ENCODE assay signal across 17 cellular contexts in genomic region chr2:15638720-15639119, GRCh38. TPM values are rescaled to one million over a fixed set of nuclear protein-coding genes. Genes with fewer than 3 reads are reported as not detected.
A peak's percentile ranks its signal among the peaks of the same experiment; 100 is the strongest.
DNase-seq lines count a peak whose midpoint lies in the region; ATAC-seq and TF ChIP-seq lines count a peak whose summit lies in the region.
"Had no signal": no experiment of that assay in that cellular context is flagged by ENCODE, and none has a peak within 500 bp of the region (broad histone marks: within the 10 kb centered on the region; RNA-seq: fewer than 3 reads in every experiment).

No MANE protein-coding gene starts in this region.

- H3K4me1 Mint-ChIP-seq in nephron progenitor cell = peaks cover 68% of the 10 kb centered on the region

- peaks cover 30% of the 10 kb centered on the region for H3K9me3 Mint-ChIP-seq in nephron progenitor cell

- H3K4me3 Mint-ChIP-seq in nephron progenitor cell = no peak overlapping the region
- H3K4me3 Mint-ChIP-seq: activated CD4-positive, alpha-beta T cell treated with anti-CD3 and anti-CD28 coated beads for 36 hours; activated naive CD8-positive, alpha-beta T cell treated with anti-CD3 and anti-CD28 coated beads for 36 hours had no signal

- H3K4me3 ChIP-seq in AG10803 (ENCODE audit: low read length) = no peak overlapping the region
- no peak overlapping the region for H3K4me3 ChIP-seq in epithelial cell of proximal tubule (ENCODE audit: low read depth, low read length)
- H3K4me3 ChIP-seq: lower lobe of right lung, right lobe of liver had no signal

- H3K27ac Mint-ChIP-seq in nephron progenitor cell = peak overlapping the region; percentile 60
- H3K27ac Mint-ChIP-seq: activated CD4-positive, alpha-beta T cell treated with anti-CD3 and anti-CD28 coated beads for 36 hours; activated naive CD8-positive, alpha-beta T cell treated with anti-CD3 and anti-CD28 coated beads for 36 hours had no signal

- no peak for ATAC-seq in GM18502 (IDR thresholded peaks at IDR 0.05; ENCODE audit: poor library complexity, unreplicated experiment)
- ATAC-seq: activated CD4-positive, alpha-beta T cell treated with anti-CD3 and anti-CD28 coated beads for 36 hours; esophagus mucosa; lower lobe of right lung; right lobe of liver had no signal

- H3K27me3 Mint-ChIP-seq in nephron progenitor cell (ENCODE audit: low read depth, poor library complexity) = no peaks in the 10 kb centered on the region
- H3K27me3 Mint-ChIP-seq: activated CD4-positive, alpha-beta T cell treated with anti-CD3 and anti-CD28 coated beads for 36 hours; activated naive CD8-positive, alpha-beta T cell treated with anti-CD3 and anti-CD28 coated beads for 36 hours had no signal

- peak; percentile 69 for DNase-seq in AG10803 (ENCODE audit: low read depth)
- DNase-seq in M059J (ENCODE audit: low read depth) = peak; percentile 41
- peak; percentile 58 for DNase-seq in epithelial cell of proximal tubule (ENCODE audit: low read depth)
- no peak for DNase-seq in nephron progenitor cell
- no peak for DNase-seq in mucosa of gallbladder (ENCODE audit: low spot score)
- DNase-seq in OCI-M2 (lab: John Stamatoyannopoulos, UW; ENCODE audit: unreplicated experiment) = no peak
- DNase-seq in C1 segment of cervical spinal cord (lab: John Stamatoyannopoulos, UW) = no peak
- DNase-seq: activated CD4-positive, alpha-beta T cell treated with anti-CD3 and anti-CD28 coated beads for 36 hours; activated naive CD8-positive, alpha-beta T cell treated with anti-CD3 and anti-CD28 coated beads for 36 hours; DMS53; lower lobe of right lung; NCI-H2029 treated with DMSO at 0.1 percent for 48 hours; NCI-H774; right lobe of liver; stimulated activated naive CD4-positive, alpha-beta T cell had no signal

- H3K36me3 Mint-ChIP-seq in nephron progenitor cell (ENCODE audit: low read depth) = peaks cover 65% of the 10 kb centered on the region

- TF ChIP-seq CTCF in AG10803 (conservative IDR thresholded peaks at IDR 0.05; ENCODE audit: low read length) (no peak), epithelial cell of proximal tubule (conservative IDR thresholded peaks at IDR 0.05; ENCODE audit: low read depth, low read length) (no peak), nephron progenitor cell (IDR thresholded peaks at IDR 0.05) (no peak)

RNA-seq across cellular contexts. Expression of gene DDX1, which starts 47.1 kb away (rescaled TPM):
- 56.4 and 89.4 TPM in 2 replicates for total RNA-seq in M059J (2014; rRNA removed; shearing (Covaris generic))
- total RNA-seq in epithelial cell of proximal tubule (70.2 and 77.0 TPM in 2 replicates), mucosa of gallbladder (69.1 TPM)

Comparison
In these comparisons a context has a peak if more than half of its experiments do, and no peak if none do; other contexts are left out.
1. DNase-seq: peak in AG10803 (single experiment), M059J (single experiment) and epithelial cell of proximal tubule (single experiment); none in nephron progenitor cell (single experiment), mucosa of gallbladder (single experiment), OCI-M2 (single experiment) and C1 segment of cervical spinal cord (0 of 14).